12 cellular contexts compared by ENCODE assay signal in the genomic region with DNA sequence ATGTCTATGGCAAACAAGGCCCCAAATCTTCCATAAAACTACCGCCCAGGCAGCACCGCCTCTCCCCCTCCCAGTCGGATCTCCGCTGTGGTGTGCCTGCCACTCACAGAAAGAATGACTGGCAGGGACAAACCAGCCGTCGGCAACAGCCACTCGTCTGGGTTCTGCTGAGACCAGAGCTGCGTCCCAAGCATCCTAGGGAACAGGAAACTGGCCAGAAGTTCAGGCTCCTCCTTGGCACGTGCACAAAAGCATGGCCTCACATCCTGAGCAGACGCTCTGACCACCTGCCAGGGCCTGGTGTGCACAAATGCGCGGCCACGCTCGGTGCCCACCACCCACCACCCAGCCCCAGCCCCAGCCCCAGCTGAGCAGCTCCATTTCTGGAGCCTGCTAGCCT.
A peak's percentile ranks its signal among the peaks of the same experiment; 100 is the strongest.
DNase-seq lines count a peak whose midpoint lies in the region; ATAC-seq, FAIRE-seq and TF ChIP-seq lines count a peak whose summit lies in the region.
"Had no signal": no experiment of that assay in that cellular context is flagged by ENCODE, and none has a peak within 500 bp of the region (broad histone marks: within the 10 kb centered on the region; RNA-seq: fewer than 3 reads in every experiment).

No MANE protein-coding gene starts in this region.

- peak overlapping the region; percentile 47; the same call in 2 of the 3 replicates for H2BK15ac ChIP-seq in IMR-90 (ENCODE audit: low read depth, low read length)

- peak overlapping the region; percentile 82 for H4K5ac ChIP-seq in IMR-90 (ENCODE audit: low read depth, low read length)

- no TSS peak for BruUV-seq in IMR-90 (replicated peaks; lab: Mats Ljungman, UMichigan)
- BruUV-seq in endothelial cell of umbilical vein (replicated peaks; lab: Mats Ljungman, UMichigan), result no TSS peak

- H4K20me1 ChIP-seq in IMR-90 (ENCODE audit: insufficient read depth, low read length) (no peaks in the 10 kb centered on the region), endothelial cell of umbilical vein (replicated peaks; ENCODE audit: control insufficient read depth, extremely low read depth, insufficient read depth, low read length) (no peaks in the 10 kb centered on the region)

- CTCF ChIA-PET in IMR-90 (lab: Yijun Ruan, JAX) (interaction anchor here (1.5 kb wide), 1 partner anchor 165 kb away, joined by 5 read pairs; no protein-coding TSS in a partner anchor), endothelial cell of umbilical vein (lab: Charles Lee) (interaction anchor here (0.7 to 2.9 kb wide), 12 partner anchors 10 to 215 kb away, joined by 3 to 19 read pairs (median 4); partner anchors contain the start of gene DPF3)

- peak overlapping the region; percentile 79 for H3K14ac ChIP-seq in IMR-90 (replicated peaks; ENCODE audit: low read depth, low read length)

- H3K27ac ChIP-seq in IMR-90 (ENCODE audit: insufficient read depth, low read length) (peak overlapping the region; percentile 64), endothelial cell of umbilical vein (ENCODE audit: insufficient read depth, low read depth, low read length) (peak overlapping the region; percentile 94), ovary (no peak overlapping the region)

- peak overlapping the region; percentile 93 for H2BK20ac ChIP-seq in IMR-90 (ENCODE audit: low read depth, low read length)

- peaks cover 17% of the 10 kb centered on the region for H3K4me1 ChIP-seq in BE2C
- peaks cover 25% of the 10 kb centered on the region for H3K4me1 ChIP-seq in IMR-90 (ENCODE audit: control insufficient read depth, insufficient read depth, low read length)
- peaks cover 27% of the 10 kb centered on the region for H3K4me1 ChIP-seq in endothelial cell of umbilical vein (ENCODE audit: control insufficient read depth, extremely low read depth, insufficient read depth, low read length)
- no peaks in the 10 kb centered on the region for H3K4me1 ChIP-seq in ovary (ENCODE audit: insufficient read depth)

- H3K9me1 ChIP-seq in IMR-90 (ENCODE audit: insufficient read depth, low read length) (peaks cover 22% of the 10 kb centered on the region), endothelial cell of umbilical vein (replicated peaks; ENCODE audit: control insufficient read depth, extremely low read depth, insufficient read depth, low read length) (no peaks in the 10 kb centered on the region)

- DNase-seq in BE2C, result peak; percentile 78
- DNase-seq in IMR-90, result peak; percentile 52
- peak; percentile 75 for DNase-seq in endothelial cell of umbilical vein (ENCODE audit: low read depth, low spot score)
- peak; percentile 21 for DNase-seq in midbrain (lab: John Stamatoyannopoulos, UW)
- DNase-seq in dedifferentiated amniotic fluid mesenchymal stem cell (ENCODE audit: extremely low spot score), result no peak
- DNase-seq in ovary, result no peak
- no peak for DNase-seq in NCI-H2171 (lab: John Stamatoyannopoulos, UW)
- DNase-seq: activated CD8-positive, alpha-beta T cell treated with anti-CD3 and anti-CD28 coated beads for 36 hours; effector CD4-positive, alpha-beta T cell; NCI-H2107; stimulated activated CD4-positive, alpha-beta T cell treated with anti-CD3 and anti-CD28 coated beads, Interleukin-2, amount 100 ng/mL, for 24 hours had no signal

- in situ Hi-C loops in IMR-90 (cut with MboI; ENCODE audit: low sequenced_read_pairs), result no loop called here

- FAIRE-seq in endothelial cell of umbilical vein (lab: Jason Lieb, UNC), result peak; percentile 87

- peak overlapping the region; percentile 94 for H2BK120ac ChIP-seq in IMR-90 (ENCODE audit: low read depth, low read length)

- peak overlapping the region; percentile 87 for H3K4ac ChIP-seq in IMR-90 (ENCODE audit: low read depth, low read length)

- H4K91ac ChIP-seq in IMR-90 (ENCODE audit: insufficient read depth, low read depth, low read length), result peak overlapping the region; percentile 82

- no peak for ATAC-seq in IMR-90 (ENCODE audit: low read depth)
- ATAC-seq in GM21717 (IDR thresholded peaks at IDR 0.05; ENCODE audit: unreplicated experiment), result no peak
- ATAC-seq: activated CD8-positive, alpha-beta T cell treated with anti-CD3 and anti-CD28 coated beads for 36 hours had no signal

- H3K18ac ChIP-seq in IMR-90 (ENCODE audit: low read depth, low read length), result peak overlapping the region; percentile 85

- H3K9me3 ChIP-seq in BE2C, result no peaks in the 10 kb centered on the region; the same call in 1 of the 2 replicates
- H3K9me3 ChIP-seq in IMR-90 (ENCODE audit: control insufficient read depth, insufficient read depth, low read length), result 0 out of 2 replicates have a peak, but pooled peaks cover 2% of the 10 kb centered on the region
- no peaks in the 10 kb centered on the region for H3K9me3 ChIP-seq in endothelial cell of umbilical vein (replicated peaks; ENCODE audit: control insufficient read depth, insufficient read depth, low read length)
- peaks cover 0 to 5% of the 10 kb centered on the region in 2 donors for H3K9me3 ChIP-seq in ovary

- H3K23ac ChIP-seq in IMR-90 (ENCODE audit: low read depth, low read length), result 0 out of 2 replicates have a peak overlapping the region, but pooled peaks have one; percentile 71

- dilution Hi-C loops in IMR-90 (cut with HindIII; ENCODE audit: low sequenced_read_pairs, unreplicated experiment) (no loop called here), endothelial cell of umbilical vein (cut with MboI; ENCODE audit: extremely low pct_ligation_motif_present, low sequenced_read_pairs) (no loop called here)

- WGBS in IMR-90 (ENCODE audit: extremely low coverage in 2 of 2, insufficient read length in 1 of 2), 2 experiments, result no CpG with 5 or more reads among the region's 14 CpGs
- 73 to 80% (median 76%) methylated on average over 9 to 14 of the region's 14 CpGs for WGBS in ovary, 3 donors

- 0 out of 2 replicates have a peak overlapping the region, but pooled peaks have one; percentile 51 for H3K9ac ChIP-seq in IMR-90 (ENCODE audit: low read depth, low read length)
- H3K9ac ChIP-seq in endothelial cell of umbilical vein (replicated peaks; ENCODE audit: extremely low read depth, insufficient read depth, low read length), result peak overlapping the region; percentile 86

- H2BK5ac ChIP-seq in IMR-90 (ENCODE audit: low read depth, low read length, poor library complexity, severe bottlenecking), result peak overlapping the region; percentile 93

- POLR2A ChIA-PET in IMR-90 (lab: Charles Lee; ENCODE audit: unreplicated experiment), result no interaction called here
- POLR2A ChIA-PET in endothelial cell of umbilical vein (lab: Charles Lee), result interaction anchor here (0.5 to 2.7 kb wide), 4 partner anchors 12 to 215 kb away, joined by 3 to 12 read pairs (median 5); partner anchors contain the start of gene DPF3

- H3K79me1 ChIP-seq in IMR-90 (ENCODE audit: low read depth in 1 of 2, low read length in 2 of 2), result peaks cover 10 to 19% of the 10 kb centered on the region in 2 experiments; a peak in 2 of 4 replicates

- H2AFZ ChIP-seq in IMR-90 (replicated peaks; ENCODE audit: low read length, poor library complexity) (peak overlapping the region; percentile 70), endothelial cell of umbilical vein (ENCODE audit: low read depth, low read length) (no peak overlapping the region)

- TF ChIP-seq POLR2A in IMR-90 (IDR thresholded peaks at IDR 0.05; ENCODE audit: low read depth, low read length), result no peak
- peak; percentile 31 for TF ChIP-seq POLR2A in endothelial cell of umbilical vein (IDR thresholded peaks at IDR 0.05; ENCODE audit: low read depth, low read length)
- no peak for TF ChIP-seq POLR2A in ovary (IDR thresholded peaks at IDR 0.05)

- no peak for TF ChIP-seq EP300 in ovary (IDR thresholded peaks at IDR 0.05)

- H2AK5ac ChIP-seq in IMR-90 (ENCODE audit: low read depth, low read length), result peak overlapping the region; percentile 79

- no peak for TF ChIP-seq CTCF in BE2C (IDR thresholded peaks at IDR 0.05; ENCODE audit: low read depth, low read length)
- TF ChIP-seq CTCF in IMR-90 (conservative IDR thresholded peaks at IDR 0.05; ENCODE audit: low read depth, low read length), result no peak
- no peak for TF ChIP-seq CTCF in endothelial cell of umbilical vein (IDR thresholded peaks at IDR 0.05; ENCODE audit: extremely low read depth in 1 of 2, insufficient read depth in 1 of 2, low read depth in 1 of 2, low read length in 2 of 2)
- TF ChIP-seq CTCF in ovary (IDR thresholded peaks at IDR 0.05), result no peak

- H2AK9ac ChIP-seq in IMR-90 (replicated peaks; ENCODE audit: low read depth, low read length, poor library complexity), result peak overlapping the region; percentile 68

- H3K4me3 ChIP-seq in BE2C (ENCODE audit: low read depth, low read length) (no peak overlapping the region), IMR-90 (ENCODE audit: insufficient read depth, low read depth, low read length) (no peak overlapping the region), endothelial cell of umbilical vein (replicated peaks in 1 of 3; ENCODE audit: insufficient read depth in 1 of 3, low read depth in 1 of 3, low read length in 3 of 3) (no peak overlapping the region), ovary (no peak overlapping the region)

- H3K79me2 ChIP-seq in endothelial cell of umbilical vein (ENCODE audit: control insufficient read depth, insufficient read depth, low read length), result no peaks in the 10 kb centered on the region

- H3K36me3 ChIP-seq in BE2C (peaks cover 8% of the 10 kb centered on the region), IMR-90 (ENCODE audit: control insufficient read depth, insufficient read depth, low read length) (peaks cover 8% of the 10 kb centered on the region; the same call in 1 of the 2 replicates), endothelial cell of umbilical vein (ENCODE audit: control insufficient read depth in 2 of 2, extremely low read depth in 1 of 2, insufficient read depth in 2 of 2, low read length in 2 of 2) (no peaks in the 10 kb centered on the region), ovary (no peaks in the 10 kb centered on the region)

- peak overlapping the region; percentile 63 to 94 for H4K8ac ChIP-seq in IMR-90 (ENCODE audit: low read depth in 2 of 2, low read length in 2 of 2)

- H3K27me3 ChIP-seq in BE2C, result no peaks in the 10 kb centered on the region
- H3K27me3 ChIP-seq in IMR-90 (ENCODE audit: control insufficient read depth, insufficient read depth, low read length), result no peaks in the 10 kb centered on the region
- no peaks in the 10 kb centered on the region for H3K27me3 ChIP-seq in endothelial cell of umbilical vein (ENCODE audit: control insufficient read depth in 2 of 2, insufficient read depth in 2 of 2, low read length in 2 of 2)
- no peaks in the 10 kb centered on the region for H3K27me3 ChIP-seq in ovary

- TF ChIP-seq RAD21 in IMR-90 (IDR thresholded peaks at IDR 0.05; ENCODE audit: low read length), result no peak

- intact Hi-C loops in IMR-90 (cut with micrococcal nuclease) (no loop called here), endothelial cell of umbilical vein (cut with micrococcal nuclease) (no loop called here), ovary (cut with DNase I) (no loop called here)

- H3K56ac ChIP-seq in IMR-90 (ENCODE audit: extremely low read depth, insufficient read depth, low read length), result no peak overlapping the region

- no peak overlapping the region for H3K4me2 ChIP-seq in IMR-90 (ENCODE audit: low read depth, low read length)
- peak overlapping the region; percentile 71 for H3K4me2 ChIP-seq in endothelial cell of umbilical vein (ENCODE audit: insufficient read depth, low read length)

TF ChIP-seq in IMR-90, 13 proteins besides CTCF, POLR2A, EP300 and RAD21 (continues in another document):
- TF ChIP-seq CEBPB (IDR thresholded peaks at IDR 0.05; ENCODE audit: low read depth, low read length), result no peak

TF ChIP-seq in endothelial cell of umbilical vein, 7 proteins besides CTCF, POLR2A, EP300 and RAD21 (continues in another document):
- TF ChIP-seq MYC (IDR thresholded peaks at IDR 0.05; ENCODE audit: low read depth, low read length), result peak; percentile 48

Comparison
In these comparisons a context has a peak if more than half of its experiments do, and no peak if none do; other contexts are left out.
1. DNase-seq: peak in BE2C (single experiment), IMR-90 (single experiment), endothelial cell of umbilical vein (single experiment) and midbrain (single experiment); none in dedifferentiated amniotic fluid mesenchymal stem cell (single experiment), ovary (0 of 5) and NCI-H2171 (single experiment).
2. H3K27ac ChIP-seq: peak in IMR-90 (single experiment) and endothelial cell of umbilical vein (single experiment); none in ovary (0 of 2).